In the genomic region with DNA sequence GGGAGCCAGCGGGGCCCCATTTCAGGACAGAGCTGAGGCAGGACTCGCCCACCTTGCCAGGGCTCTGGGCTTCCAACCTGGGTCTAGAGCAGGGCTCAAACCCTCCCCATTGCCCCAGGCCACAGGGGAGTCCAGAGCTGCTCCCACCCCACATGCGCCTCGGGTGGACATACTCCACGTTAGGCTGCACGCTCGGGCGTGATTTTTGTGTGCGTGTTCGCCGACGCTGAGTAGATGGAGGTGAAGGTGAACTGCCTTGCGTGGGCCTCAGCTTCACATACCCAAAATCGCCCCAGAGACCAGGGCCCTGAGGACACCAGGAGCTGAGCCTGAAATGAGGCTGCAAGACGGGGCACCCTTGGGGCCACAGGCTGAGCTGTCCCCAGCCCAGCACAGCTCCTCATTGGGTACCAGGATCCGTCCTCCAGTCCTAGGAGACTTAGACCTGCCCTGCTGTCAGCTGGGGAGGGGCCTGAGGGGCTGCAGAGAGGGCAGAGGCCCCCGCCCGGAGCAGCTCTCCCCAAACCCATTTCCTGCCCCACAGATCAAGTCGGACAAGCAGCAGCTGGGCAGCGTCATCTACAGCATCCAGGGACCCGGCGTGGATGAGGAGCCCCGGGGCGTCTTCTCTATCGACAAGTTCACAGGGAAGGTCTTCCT, we compare ENCODE assay signal across 10 cellular contexts. TPM values are rescaled to one million over a fixed set of nuclear protein-coding genes. Genes with fewer than 3 reads are reported as not detected.
"Had no signal": no experiment of that assay in that cellular context is flagged by ENCODE, and none has a peak within 500 bp of the region (broad histone marks: within the 10 kb centered on the region; RNA-seq: fewer than 3 reads in every experiment).

No MANE protein-coding gene starts in this region.

- H3K9me3 Mint-ChIP-seq: GM23338, H9 had no signal

- H3K27me3 Mint-ChIP-seq: IgD-negative memory B cell had no signal

- H3K9ac ChIP-seq: KMS-11 had no signal

- DNase-seq: H9, HCEC 1CT, KBM-7 had no signal

- H3K4me2 ChIP-seq: GM23338, KMS-11 had no signal

- H3K4me1 Mint-ChIP-seq: GM23338, H9, IgD-negative memory B cell had no signal

- H3K27ac ChIP-seq: HL-60, KMS-11 had no signal

- ATAC-seq: GM23338 had no signal

- H3K36me3 Mint-ChIP-seq: IgD-negative memory B cell had no signal

- FAIRE-seq: H1, H54 had no signal

- H3K4me3 ChIP-seq: GM23338 had no signal

- H3K27ac Mint-ChIP-seq: GM23338, H9, IgD-negative memory B cell had no signal

- H3K4me3 Mint-ChIP-seq: GM23338, H9, IgD-negative memory B cell had no signal

- H2AFZ ChIP-seq: GM23338 had no signal

RNA-seq across cellular contexts. Expression of gene CDH15, which starts 8.2 kb away (rescaled TPM):
- total RNA-seq: HT1080 had no signal
- polyA plus RNA-seq: IgD-negative memory B cell had no signal

RNA-seq across cellular contexts. Expression of gene SLC22A31, which starts 20.6 kb away (rescaled TPM):
- total RNA-seq: HT1080 had no signal
- polyA plus RNA-seq: IgD-negative memory B cell had no signal
